ENCODE assay signal across 9 cellular contexts in genomic region chr19:58562126-58563033, GRCh38. TPM values are rescaled to one million over a fixed set of nuclear protein-coding genes. Genes with fewer than 3 reads are reported as not detected.
A peak's percentile ranks its signal among the peaks of the same experiment; 100 is the strongest.
DNase-seq lines count a peak whose midpoint lies in the region; ATAC-seq and TF ChIP-seq lines count a peak whose summit lies in the region.
"Had no signal": no experiment of that assay in that cellular context is flagged by ENCODE, and none has a peak within 500 bp of the region (broad histone marks: within the 10 kb centered on the region; RNA-seq: fewer than 3 reads in every experiment).

No MANE protein-coding gene starts in this region.

- peaks cover 0 to 19% (median 3%) of the 10 kb centered on the region in 11 experiments; a peak in 10 of 22 replicates for H4K20me1 ChIP-seq in BLaER1 treated with 17β-estradiol and CSF1 and Interleukin-3, amounts not matched to agents 10 nM and 100 nM

- H3K4me1 ChIP-seq in BLaER1 treated with 17β-estradiol and CSF1 and Interleukin-3, amounts not matched to agents 10 nM and 100 nM: peaks cover 52 to 65% (median 56%) of the 10 kb centered on the region in 10 experiments

- H3K4me3 ChIP-seq in BLaER1 treated with 17β-estradiol and CSF1 and Interleukin-3, amounts not matched to agents 10 nM and 100 nM: peak overlapping the region; percentile 44 to 65 (median 53)

- peak; percentile 68 for DNase-seq in RPMI8226
- DNase-seq in endothelial cell (ENCODE audit: low spot score): peak; percentile 35
- DNase-seq in nephron progenitor cell: no peak
- DNase-seq in midbrain (lab: John Stamatoyannopoulos, UW): no peak
- DNase-seq in HEK293T (ENCODE audit: extremely low spot score): no peak
- DNase-seq in NCI-H1930 (lab: John Stamatoyannopoulos, UW): no peak

- H3K27me3 Mint-ChIP-seq in endothelial cell (ENCODE audit: unreplicated experiment) (peaks cover 19% of the 10 kb centered on the region), nephron progenitor cell (ENCODE audit: low read depth, poor library complexity) (peaks cover 2% of the 10 kb centered on the region)

- no peak overlapping the region for H3K27ac Mint-ChIP-seq in endothelial cell (ENCODE audit: unreplicated experiment)
- H3K27ac Mint-ChIP-seq in nephron progenitor cell: peak overlapping the region; percentile 64

- H3K36me3 Mint-ChIP-seq in endothelial cell (ENCODE audit: low read depth, unreplicated experiment) (peaks cover 19% of the 10 kb centered on the region), nephron progenitor cell (ENCODE audit: low read depth) (peaks cover 16% of the 10 kb centered on the region)

- peaks cover 0 to 24% (median 0%) of the 10 kb centered on the region in 11 experiments; a peak in 8 of 22 replicates for H3K27me3 ChIP-seq in BLaER1 treated with 17β-estradiol and CSF1 and Interleukin-3, amounts not matched to agents 10 nM and 100 nM

- peak overlapping the region in 8 of 11 experiments; percentile 25 to 99 (median 60); a peak in 15 of 22 replicates for H3K27ac ChIP-seq in BLaER1 treated with 17β-estradiol and CSF1 and Interleukin-3, amounts not matched to agents 10 nM and 100 nM

- no peaks in the 10 kb centered on the region for H3K9me3 Mint-ChIP-seq in endothelial cell (ENCODE audit: unreplicated experiment)
- H3K9me3 Mint-ChIP-seq in nephron progenitor cell: no peaks in the 10 kb centered on the region
- H3K9me3 Mint-ChIP-seq: neural crest cell had no signal

- peak overlapping the region; percentile 89 to 100 (median 98) for H3K4me2 ChIP-seq in BLaER1 treated with 17β-estradiol and CSF1 and Interleukin-3, amounts not matched to agents 10 nM and 100 nM

- POLR2A ChIA-PET in HEK293T (lab: Yijun Ruan, JAX): interaction anchor here (0.9 to 3.0 kb wide), 3 partner anchors 9 to 13 kb away, joined by 3 to 43 read pairs (median 6); partner anchors contain the start of gene MZF1

- H3K4me1 Mint-ChIP-seq in endothelial cell (ENCODE audit: unreplicated experiment) (peaks cover 17% of the 10 kb centered on the region), nephron progenitor cell (peaks cover 42% of the 10 kb centered on the region)

- ATAC-seq in HG02571 (IDR thresholded peaks at IDR 0.05; ENCODE audit: unreplicated experiment): no peak

- H3K9ac ChIP-seq in BLaER1 treated with 17β-estradiol and CSF1 and Interleukin-3, amounts not matched to agents 10 nM and 100 nM: peak overlapping the region; percentile 30 to 75 (median 63)

- CTCF ChIA-PET in HEK293T (lab: Yijun Ruan, JAX): no interaction called here

- TF ChIP-seq CTCF in endothelial cell (IDR thresholded peaks at IDR 0.05; ENCODE audit: unreplicated experiment) (no peak), nephron progenitor cell (IDR thresholded peaks at IDR 0.05) (no peak)

- peaks cover 5 to 15% (median 10%) of the 10 kb centered on the region in 11 experiments; a peak in 14 of 22 replicates for H3K36me3 ChIP-seq in BLaER1 treated with 17β-estradiol and CSF1 and Interleukin-3, amounts not matched to agents 10 nM and 100 nM

- H3K4me3 Mint-ChIP-seq in endothelial cell (ENCODE audit: unreplicated experiment) (no peak overlapping the region), nephron progenitor cell (no peak overlapping the region)

- no peaks in the 10 kb centered on the region for H3K9me3 ChIP-seq in BLaER1 treated with 17β-estradiol and CSF1 and Interleukin-3, amounts not matched to agents 10 nM and 100 nM (replicated peaks in 1 of 11)

TF ChIP-seq in HEK293T, 16 proteins besides CTCF, POLR2A, EP300 and RAD21:
- TF ChIP-seq LEF1 (IDR thresholded peaks at IDR 0.05; ENCODE audit: borderline replicate concordance) (no peak), SP1 (IDR thresholded peaks at IDR 0.05) (no peak), ARNT (IDR thresholded peaks at IDR 0.05) (no peak)

RNA-seq across cellular contexts. Expression of gene UBE2M, which starts 4.0 kb away (rescaled TPM):
- 81.6 TPM for total RNA-seq in endothelial cell (ENCODE audit: unreplicated experiment)

RNA-seq across cellular contexts. Expression of gene CHMP2A, which starts 7.5 kb away (rescaled TPM):
- total RNA-seq in endothelial cell (ENCODE audit: unreplicated experiment): 130 TPM

RNA-seq across cellular contexts. Expression of gene MZF1, which starts 10.8 kb away (rescaled TPM):
- total RNA-seq in endothelial cell (ENCODE audit: unreplicated experiment): 18.6 TPM

RNA-seq across cellular contexts. Expression of gene TRIM28, which starts 18.5 kb away (rescaled TPM):
- 457 TPM for total RNA-seq in endothelial cell (ENCODE audit: unreplicated experiment)

RNA-seq across cellular contexts. Expression of gene ZBTB45, which starts 42.8 kb away (rescaled TPM):
- total RNA-seq in endothelial cell (ENCODE audit: unreplicated experiment): 22.2 TPM

Comparison
In these comparisons a context has a peak if more than half of its experiments do, and no peak if none do; other contexts are left out.
1. DNase-seq: peak in RPMI8226 (single experiment) and endothelial cell (single experiment); none in nephron progenitor cell (single experiment), midbrain (single experiment), HEK293T (single experiment) and NCI-H1930 (0 of 2).